Comparison of ENCODE assay signal across 21 cellular contexts in the genomic region with DNA sequence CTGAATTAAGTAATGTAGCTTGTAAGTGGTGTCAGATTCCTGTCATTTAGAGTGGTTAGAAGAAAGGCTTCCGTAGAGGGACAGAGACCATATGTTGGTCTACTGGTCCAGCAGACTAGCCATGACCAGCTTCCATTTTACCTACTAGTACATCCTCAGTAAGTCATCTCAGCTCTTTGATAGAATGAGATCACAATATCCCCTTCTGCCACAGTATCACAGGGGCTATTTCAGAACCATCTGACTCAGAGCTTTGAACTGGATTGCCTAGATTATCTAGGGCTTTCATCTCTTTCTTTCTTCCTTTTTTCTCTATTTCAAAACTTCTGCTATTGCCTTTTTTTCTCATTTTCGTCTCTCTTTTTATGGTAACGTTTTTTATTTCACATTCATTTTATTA. TPM values are rescaled to one million over a fixed set of nuclear protein-coding genes. Genes with fewer than 3 reads are reported as not detected.
DNase-seq lines count a peak whose midpoint lies in the region; ATAC-seq, FAIRE-seq and TF ChIP-seq lines count a peak whose summit lies in the region.
"Had no signal": no experiment of that assay in that cellular context is flagged by ENCODE, and none has a peak within 500 bp of the region (broad histone marks: within the 10 kb centered on the region; RNA-seq: fewer than 3 reads in every experiment).

No MANE protein-coding gene starts in this region.

- 66 to 75% methylated on average over 3 of the region's 3 CpGs for WGBS in upper lobe of left lung, 2 donors

- no peaks in the 10 kb centered on the region for H3K9me3 ChIP-seq in OCI-LY3 (ENCODE audit: insufficient read depth, low read length)
- H3K9me3 ChIP-seq in endocrine pancreas (ENCODE audit: control insufficient read depth, low read length), result no peaks in the 10 kb centered on the region
- H3K9me3 ChIP-seq in upper lobe of left lung, result no peaks in the 10 kb centered on the region
- H3K9me3 ChIP-seq: body of pancreas, MG63, uterus had no signal

- no peaks in the 10 kb centered on the region for H3K36me3 ChIP-seq in OCI-LY3 (replicated peaks; ENCODE audit: low read depth, low read length)
- H3K36me3 ChIP-seq in endocrine pancreas (ENCODE audit: control insufficient read depth, insufficient read depth, low read length), result no peaks in the 10 kb centered on the region
- H3K36me3 ChIP-seq in upper lobe of left lung, result no peaks in the 10 kb centered on the region
- H3K36me3 ChIP-seq: MG63, uterus had no signal

- FAIRE-seq in H54 (lab: Jason Lieb, UNC), result peak; percentile 36
- FAIRE-seq: GM12892, islet of Langerhans had no signal

- peaks cover 27% of the 10 kb centered on the region for H3K4me1 ChIP-seq in OCI-LY3 (ENCODE audit: low read length)
- peaks cover 26% of the 10 kb centered on the region for H3K4me1 ChIP-seq in endocrine pancreas (ENCODE audit: control insufficient read depth, insufficient read depth, low read length)
- H3K4me1 ChIP-seq in upper lobe of left lung, result peaks cover 10 to 24% (median 22%) of the 10 kb centered on the region in 4 donors

- no peak overlapping the region for H3K4me3 ChIP-seq in OCI-LY3 (ENCODE audit: low read length)
- H3K4me3 ChIP-seq in endocrine pancreas (ENCODE audit: control insufficient read depth, insufficient read depth, low read length), result peak overlapping the region; percentile 16
- H3K4me3 ChIP-seq in upper lobe of left lung, result no peak overlapping the region
- H3K4me3 ChIP-seq: body of pancreas, dorsolateral prefrontal cortex, MG63, uterus had no signal

- peaks cover 89% of the 10 kb centered on the region for H3K79me2 ChIP-seq in OCI-LY3 (ENCODE audit: low read length)

- TF ChIP-seq CTCF in OCI-LY3 (IDR thresholded peaks at IDR 0.05; ENCODE audit: low read depth, low read length) (no peak), upper lobe of left lung (IDR thresholded peaks at IDR 0.05) (no peak)

- no peaks in the 10 kb centered on the region for H3K27me3 ChIP-seq in OCI-LY3 (ENCODE audit: low read depth, low read length)
- no peaks in the 10 kb centered on the region for H3K27me3 ChIP-seq in endocrine pancreas (ENCODE audit: control insufficient read depth, insufficient read depth, low read length)
- no peaks in the 10 kb centered on the region for H3K27me3 ChIP-seq in upper lobe of left lung
- H3K27me3 ChIP-seq: body of pancreas, dorsolateral prefrontal cortex, MG63, uterus had no signal

- H3K9ac ChIP-seq in OCI-LY3 (ENCODE audit: low read length), result no peak overlapping the region
- H3K9ac ChIP-seq in endocrine pancreas (ENCODE audit: control insufficient read depth, insufficient read depth, low read length), result no peak overlapping the region

- no peak overlapping the region for H2AFZ ChIP-seq in OCI-LY3 (ENCODE audit: low read depth, low read length)

- TF ChIP-seq EP300 in upper lobe of left lung (IDR thresholded peaks at IDR 0.05), result no peak

- no peak for ATAC-seq in upper lobe of left lung (ENCODE audit: low FRiP score in 2 of 2)
- ATAC-seq: body of pancreas, esophagus mucosa had no signal

- no peak overlapping the region for H3K27ac ChIP-seq in OCI-LY3 (ENCODE audit: low read length)
- no peak overlapping the region for H3K27ac ChIP-seq in upper lobe of left lung
- H3K27ac ChIP-seq: body of pancreas, uterus had no signal

- TF ChIP-seq POLR2A in H54 (IDR thresholded peaks at IDR 0.05; ENCODE audit: low read depth, low read length), result no peak
- TF ChIP-seq POLR2A in upper lobe of left lung (IDR thresholded peaks at IDR 0.05), result no peak

- DNase-seq in AML-193 (lab: John Stamatoyannopoulos, UW), result peak; percentile 20 to 22
- no peak for DNase-seq in H54 (ENCODE audit: insufficient read length, low spot score)
- DNase-seq in NCI-H2227 (lab: John Stamatoyannopoulos, UW; ENCODE audit: unreplicated experiment), result no peak
- DNase-seq in NAMALWA (ENCODE audit: low spot score), result no peak
- DNase-seq in cerebellum (ENCODE audit: low spot score), result no peak
- DNase-seq in upper lobe of left lung, result no peak
- DNase-seq: activated naive CD4-positive, alpha-beta T cell treated with anti-CD3 and anti-CD28 coated beads for 36 hours; body of pancreas; dorsolateral prefrontal cortex; mesenchymal stem cell; MG63; NCI-H2081 treated with DMSO at 0.1 percent for 48 hours; NK-92 treated with Interleukin-12 subunit alpha and Interleukin-12 subunit beta, amount 100 ng/mL, for 24 hours; SHP77; T-helper 2 cell; uterus had no signal

- H4K20me1 ChIP-seq in OCI-LY3 (ENCODE audit: insufficient read depth, low read length), result peaks cover 33% of the 10 kb centered on the region

- H3K4me2 ChIP-seq in OCI-LY3 (ENCODE audit: low read length), result 0 out of 2 replicates have a peak overlapping the region, but pooled peaks have one; percentile 10

RNA-seq across cellular contexts. Expression of gene ZDHHC17, which starts 4.7 kb away (rescaled TPM):
- total RNA-seq in cerebellum (222 TPM), upper lobe of left lung (100 to 1,000 TPM in 1 of 6 donors, 10 to 100 TPM in 5; 13.0 to 107 (median 30.0) TPM)

Comparison
In these comparisons a context has a peak if more than half of its experiments do, and no peak if none do; other contexts are left out.
1. DNase-seq: peak in AML-193 (2 of 2); none in H54 (single experiment), NCI-H2227 (single experiment), NAMALWA (single experiment), cerebellum (single experiment) and upper lobe of left lung (0 of 2).